ENCODE assay signal across 8 cellular contexts in the genomic region with DNA sequence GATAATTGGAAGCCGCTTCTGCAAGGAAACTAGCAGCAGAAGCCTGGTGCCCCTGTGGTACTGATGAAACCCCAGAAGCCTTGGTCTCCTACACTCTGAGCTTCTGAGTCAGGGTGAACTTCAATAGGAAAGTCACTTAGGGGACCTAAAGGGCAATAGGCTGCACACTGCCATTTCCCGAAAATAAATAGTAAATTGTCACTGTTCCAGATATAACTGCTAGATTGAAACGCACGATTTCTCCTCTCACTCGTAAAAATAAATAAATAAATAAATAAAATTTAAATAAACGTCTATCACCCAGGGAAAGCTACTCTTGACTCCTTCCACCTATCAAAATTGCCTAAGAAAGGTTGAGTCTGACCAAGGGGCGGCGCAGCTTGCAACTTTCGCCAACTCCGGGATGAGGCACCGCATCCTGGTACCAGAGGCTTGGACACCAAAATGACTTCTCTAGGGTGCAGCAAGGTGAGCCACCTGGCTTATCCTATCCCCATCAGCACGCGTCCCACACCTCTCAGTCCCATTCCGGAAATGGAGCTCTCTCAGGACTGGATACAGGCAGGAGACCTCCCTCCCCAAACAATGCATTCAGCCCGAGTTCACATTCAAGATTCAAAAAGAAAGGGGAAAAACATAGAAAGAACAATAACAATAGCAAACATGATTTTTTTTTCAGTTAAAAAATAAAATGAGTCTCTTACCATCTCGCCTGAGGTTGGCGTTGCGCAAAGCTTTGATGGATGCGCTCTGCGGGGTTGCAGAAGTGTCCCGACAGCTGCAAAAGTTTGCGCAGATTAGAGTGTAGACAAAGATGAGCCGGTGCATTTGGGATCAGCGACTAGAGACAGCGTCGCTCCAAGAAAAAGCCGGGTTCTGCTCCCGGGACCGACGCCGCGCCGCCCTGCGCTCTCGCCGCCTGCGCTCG. TPM values are rescaled to one million over a fixed set of nuclear protein-coding genes. Genes with fewer than 3 reads are reported as not detected.
DNase-seq lines count a peak whose midpoint lies in the region; ATAC-seq and TF ChIP-seq lines count a peak whose summit lies in the region.

No MANE protein-coding gene starts in this region.

- H4K20me1 ChIP-seq in GM23338 (replicated peaks; ENCODE audit: insufficient read depth) = no peaks in the 10 kb centered on the region

- peaks cover 3 to 32% of the 10 kb centered on the region in 2 donors for H3K27me3 Mint-ChIP-seq in CD8-positive, alpha-beta memory T cell
- H3K27me3 Mint-ChIP-seq in GM23338 (ENCODE audit: insufficient read depth, low read depth, poor library complexity) = peaks cover 3% of the 10 kb centered on the region
- H3K27me3 Mint-ChIP-seq in neural crest cell (ENCODE audit: low read depth) = peaks cover 18% of the 10 kb centered on the region

- DNase-seq in CD8-positive, alpha-beta memory T cell = no peak
- DNase-seq in GM23338 (ENCODE audit: low spot score) (peak; percentile 72), SK-N-MC (ENCODE audit: low read depth, low spot score) (no peak), fibroblast of the aortic adventitia (ENCODE audit: low read depth) (peak; percentile 55), neural crest cell (ENCODE audit: low read depth, low spot score) (peak; percentile 16), left lobe of liver (ENCODE audit: low spot score) (no peak)
- no peak for DNase-seq in stimulated activated CD8-positive, alpha-beta memory T cell treated with anti-CD3 and anti-CD28 coated beads, Interleukin-4, amount 100 ng/mL, for 48 hours
- no peak for DNase-seq in stimulated activated CD4-positive, alpha-beta T cell treated with anti-CD3 and anti-CD28 coated beads, Interleukin-12 subunit alpha, Interleukin-12 subunit beta, amount 100 ng/mL, for 4 hours

- no peaks in the 10 kb centered on the region for H3K36me3 Mint-ChIP-seq in CD8-positive, alpha-beta memory T cell
- no peaks in the 10 kb centered on the region for H3K36me3 Mint-ChIP-seq in GM23338 (ENCODE audit: low read depth)
- H3K36me3 Mint-ChIP-seq in neural crest cell (ENCODE audit: low read depth) = no peaks in the 10 kb centered on the region

- ATAC-seq in GM23338 (peak; percentile 63), left lobe of liver (no peak)

- CTCF ChIA-PET in CD8-positive, alpha-beta memory T cell (lab: Charles Lee) = interaction anchor here (1.0 to 2.7 kb wide), 3 partner anchors 11 to 482 kb away, joined by 3 to 14 read pairs (median 3); no protein-coding TSS in a partner anchor

- H3K4me3 Mint-ChIP-seq in CD8-positive, alpha-beta memory T cell = peak overlapping the region; percentile 86 to 97 (median 90)
- peak overlapping the region; percentile 87 for H3K4me3 Mint-ChIP-seq in GM23338
- H3K4me3 Mint-ChIP-seq in neural crest cell = peak overlapping the region; percentile 99

- H3K79me2 ChIP-seq in GM23338 (replicated peaks; ENCODE audit: insufficient read depth) = no peaks in the 10 kb centered on the region; the same call in 1 of the 2 replicates

- peaks cover 11 to 24% (median 12%) of the 10 kb centered on the region in 3 donors for H3K4me1 Mint-ChIP-seq in CD8-positive, alpha-beta memory T cell
- H3K4me1 Mint-ChIP-seq in GM23338 (peaks cover 14% of the 10 kb centered on the region; the same call in 2 of the 3 replicates), neural crest cell (peaks cover 9% of the 10 kb centered on the region)

- no peaks in the 10 kb centered on the region for H3K4me1 ChIP-seq in CD8-positive, alpha-beta memory T cell (ENCODE audit: insufficient read depth, low read length)
- H3K4me1 ChIP-seq in GM23338 (ENCODE audit: insufficient read depth) = peaks cover 7% of the 10 kb centered on the region

- no peaks in the 10 kb centered on the region for H3K9me3 Mint-ChIP-seq in CD8-positive, alpha-beta memory T cell
- no peaks in the 10 kb centered on the region for H3K9me3 Mint-ChIP-seq in GM23338
- no peaks in the 10 kb centered on the region for H3K9me3 Mint-ChIP-seq in neural crest cell

- TF ChIP-seq CTCF in GM23338 (conservative IDR thresholded peaks at IDR 0.05; ENCODE audit: low read depth in 2 of 2) (peak in 1 of 2 experiments; percentile 42; a peak in 2 of 4 replicates), fibroblast of the aortic adventitia (IDR thresholded peaks at IDR 0.05; ENCODE audit: insufficient read depth, low read length) (peak; percentile 22), neural crest cell (conservative IDR thresholded peaks at IDR 0.05) (no peak)

- POLR2A ChIA-PET in CD8-positive, alpha-beta memory T cell (lab: Charles Lee) = no interaction called here

- peaks cover 5% of the 10 kb centered on the region; the same call in 1 of the 2 replicates for H3F3A ChIP-seq in GM23338 (replicated peaks; ENCODE audit: low read depth)

- peak overlapping the region; percentile 96 for H2AFZ ChIP-seq in GM23338

- no peaks in the 10 kb centered on the region for H3K27me3 ChIP-seq in CD8-positive, alpha-beta memory T cell (ENCODE audit: insufficient read depth, low read length, poor library complexity, severe bottlenecking)
- H3K27me3 ChIP-seq in GM23338 (ENCODE audit: insufficient read depth) = no peaks in the 10 kb centered on the region

- H3K36me3 ChIP-seq in CD8-positive, alpha-beta memory T cell (ENCODE audit: insufficient read depth, low read length) = no peaks in the 10 kb centered on the region
- H3K36me3 ChIP-seq in GM23338 (ENCODE audit: insufficient read depth) (no peaks in the 10 kb centered on the region), SK-N-MC (ENCODE audit: insufficient read depth, low read length) (no peaks in the 10 kb centered on the region)

- peak overlapping the region; percentile 49 for H3K9ac ChIP-seq in SK-N-MC (ENCODE audit: insufficient read length)

- peak overlapping the region; percentile 95 for H3K4me2 ChIP-seq in GM23338

- H3K9me2 ChIP-seq in GM23338 (ENCODE audit: insufficient read depth) = no peaks in the 10 kb centered on the region

- H3K4me3 ChIP-seq in CD8-positive, alpha-beta memory T cell (ENCODE audit: low read length) = peak overlapping the region; percentile 39
- H3K4me3 ChIP-seq in GM23338 (peak overlapping the region; percentile 85), SK-N-MC (peak overlapping the region; percentile 79), fibroblast of the aortic adventitia (ENCODE audit: low read depth, low read length) (peak overlapping the region; percentile 78)

- H3K27ac ChIP-seq in CD8-positive, alpha-beta memory T cell (ENCODE audit: low read depth, low read length) = no peak overlapping the region
- H3K27ac ChIP-seq in GM23338 (ENCODE audit: low read depth) = peak overlapping the region; percentile 42; the same call in 1 of the 2 replicates
- H3K27ac ChIP-seq in SK-N-MC = no peak overlapping the region

- H3K27ac Mint-ChIP-seq in CD8-positive, alpha-beta memory T cell = peak overlapping the region in 6 of 8 donors; percentile 29 to 88 (median 64)
- peak overlapping the region; percentile 91 for H3K27ac Mint-ChIP-seq in GM23338
- peak overlapping the region; percentile 96 for H3K27ac Mint-ChIP-seq in neural crest cell (ENCODE audit: unreplicated experiment)

- no peaks in the 10 kb centered on the region for H3K9me3 ChIP-seq in CD8-positive, alpha-beta memory T cell (ENCODE audit: low read length)
- H3K9me3 ChIP-seq in SK-N-MC (ENCODE audit: low read depth, low read length) = no peaks in the 10 kb centered on the region

TF ChIP-seq in GM23338, 12 proteins besides CTCF, POLR2A, EP300 and RAD21:
- TF ChIP-seq, protein P1, sequence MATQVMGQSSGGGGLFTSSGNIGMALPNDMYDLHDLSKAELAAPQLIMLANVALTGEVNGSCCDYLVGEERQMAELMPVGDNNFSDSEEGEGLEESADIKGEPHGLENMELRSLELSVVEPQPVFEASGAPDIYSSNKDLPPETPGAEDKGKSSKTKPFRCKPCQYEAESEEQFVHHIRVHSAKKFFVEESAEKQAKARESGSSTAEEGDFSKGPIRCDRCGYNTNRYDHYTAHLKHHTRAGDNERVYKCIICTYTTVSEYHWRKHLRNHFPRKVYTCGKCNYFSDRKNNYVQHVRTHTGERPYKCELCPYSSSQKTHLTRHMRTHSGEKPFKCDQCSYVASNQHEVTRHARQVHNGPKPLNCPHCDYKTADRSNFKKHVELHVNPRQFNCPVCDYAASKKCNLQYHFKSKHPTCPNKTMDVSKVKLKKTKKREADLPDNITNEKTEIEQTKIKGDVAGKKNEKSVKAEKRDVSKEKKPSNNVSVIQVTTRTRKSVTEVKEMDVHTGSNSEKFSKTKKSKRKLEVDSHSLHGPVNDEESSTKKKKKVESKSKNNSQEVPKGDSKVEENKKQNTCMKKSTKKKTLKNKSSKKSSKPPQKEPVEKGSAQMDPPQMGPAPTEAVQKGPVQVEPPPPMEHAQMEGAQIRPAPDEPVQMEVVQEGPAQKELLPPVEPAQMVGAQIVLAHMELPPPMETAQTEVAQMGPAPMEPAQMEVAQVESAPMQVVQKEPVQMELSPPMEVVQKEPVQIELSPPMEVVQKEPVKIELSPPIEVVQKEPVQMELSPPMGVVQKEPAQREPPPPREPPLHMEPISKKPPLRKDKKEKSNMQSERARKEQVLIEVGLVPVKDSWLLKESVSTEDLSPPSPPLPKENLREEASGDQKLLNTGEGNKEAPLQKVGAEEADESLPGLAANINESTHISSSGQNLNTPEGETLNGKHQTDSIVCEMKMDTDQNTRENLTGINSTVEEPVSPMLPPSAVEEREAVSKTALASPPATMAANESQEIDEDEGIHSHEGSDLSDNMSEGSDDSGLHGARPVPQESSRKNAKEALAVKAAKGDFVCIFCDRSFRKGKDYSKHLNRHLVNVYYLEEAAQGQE (IDR thresholded peaks at IDR 0.05; ENCODE audit: unreplicated experiment) = no peak
- 0 out of 2 replicates have a peak, but pooled peaks have one; percentile 31 for TF ChIP-seq ZNF331 (CRISPR knock-in tag; IDR thresholded peaks at IDR 0.05; ENCODE audit: low read depth)

RNA-seq across cellular contexts. Expression of gene PDGFD, which starts 0.6 kb away (rescaled TPM):
- under 1 TPM; 0.15 to 0.29 TPM for total RNA-seq in CD8-positive, alpha-beta memory T cell
- 8.1 TPM for polyA plus RNA-seq in CD8-positive, alpha-beta memory T cell
- total RNA-seq in GM23338 (2014; rRNA removed; shearing (Covaris generic)) = 4.5 and 6.9 TPM in 2 replicates
- polyA plus RNA-seq in GM23338 (2016; fragmentation: Nextera tagmentation; extraction: Ambion mirVana) = 1.8 and 1.9 TPM in 2 replicates
- 32.4 and 37.4 TPM in 2 replicates for total RNA-seq in fibroblast of the aortic adventitia (ENCODE audit: low replicate concordance)
- 3.3 and 3.4 TPM in 2 replicates for total RNA-seq in neural crest cell
- 0.96 TPM for total RNA-seq in left lobe of liver

Comparison
In these comparisons a context has a peak if more than half of its experiments do, and no peak if none do; other contexts are left out.
1. DNase-seq: peak in GM23338 (single experiment), fibroblast of the aortic adventitia (single experiment) and neural crest cell (single experiment); none in CD8-positive, alpha-beta memory T cell (0 of 5), SK-N-MC (single experiment), stimulated activated CD8-positive, alpha-beta memory T cell treated with anti-CD3 and anti-CD28 coated beads, Interleukin-4, amount 100 ng/mL, for 48 hours (single experiment), stimulated activated CD4-positive, alpha-beta T cell treated with anti-CD3 and anti-CD28 coated beads, Interleukin-12 subunit alpha, Interleukin-12 subunit beta, amount 100 ng/mL, for 4 hours (single experiment) and left lobe of liver (single experiment).
2. Peak in every context shown above with its lines, with median percentiles within 50 percentile points of each other: H3K4me3 ChIP-seq, H3K27ac Mint-ChIP-seq and H3K4me3 Mint-ChIP-seq.